Comparison of ENCODE assay signal across 20 cellular contexts in genomic region chr15:70060214-70061085, GRCh38. TPM values are rescaled to one million over a fixed set of nuclear protein-coding genes. Genes with fewer than 3 reads are reported as not detected.
DNase-seq lines count a peak whose midpoint lies in the region; ATAC-seq and TF ChIP-seq lines count a peak whose summit lies in the region.
"Had no signal": no experiment of that assay in that cellular context is flagged by ENCODE, and none has a peak within 500 bp of the region (broad histone marks: within the 10 kb centered on the region; RNA-seq: fewer than 3 reads in every experiment).

No MANE protein-coding gene starts in this region.

- no peak overlapping the region for H3K27ac ChIP-seq in sigmoid colon
- H3K27ac ChIP-seq: 22Rv1 had no signal

- H3K4me3 Mint-ChIP-seq in WTC11: no peak overlapping the region
- H3K4me3 Mint-ChIP-seq: H9 had no signal

- no peaks in the 10 kb centered on the region for H3K9me3 ChIP-seq in sigmoid colon

- H3K9me3 Mint-ChIP-seq in WTC11: no peaks in the 10 kb centered on the region
- H3K9me3 Mint-ChIP-seq: H9 had no signal

- no peaks in the 10 kb centered on the region for H3K27me3 Mint-ChIP-seq in WTC11 (ENCODE audit: low read depth)

- CTCF ChIA-PET in WTC11 (lab: Charles Lee): no interaction called here

- peaks cover 48 to 83% (median 63%) of the 10 kb centered on the region in 4 donors for H3K36me3 ChIP-seq in sigmoid colon

- WGBS in sigmoid colon, 2 donors: 94 to 95% methylated on average over 28 of the region's 28 CpGs

- H3K4me1 ChIP-seq in sigmoid colon: peaks cover 0 to 54% (median 44%) of the 10 kb centered on the region in 4 donors

- H3K36me3 Mint-ChIP-seq in WTC11: peaks cover 40% of the 10 kb centered on the region

- H3K27ac Mint-ChIP-seq in WTC11: peak overlapping the region; percentile 41; the same call in 1 of the 2 replicates

- no peak overlapping the region for H3K4me3 ChIP-seq in sigmoid colon
- H3K4me3 ChIP-seq: GM12878 had no signal

- no peak for ATAC-seq in WTC11
- ATAC-seq: GM12878, HepG2 had no signal

- no peak for TF ChIP-seq POLR2A in sigmoid colon (IDR thresholded peaks at IDR 0.05)

- intact Hi-C loops in sigmoid colon (cut with DNase I): loop anchor here (5.0 kb wide), 1 partner anchor 38 kb away; no protein-coding TSS in a partner anchor

- POLR2A ChIA-PET in WTC11 (lab: Charles Lee): no interaction called here

- no peak for TF ChIP-seq EP300 in sigmoid colon (IDR thresholded peaks at IDR 0.05)

- no peaks in the 10 kb centered on the region for H3K27me3 ChIP-seq in sigmoid colon

- no peak for TF ChIP-seq CTCF in WTC11 (IDR thresholded peaks at IDR 0.05)
- TF ChIP-seq CTCF in sigmoid colon (IDR thresholded peaks at IDR 0.05): no peak

- peak; percentile 65 for DNase-seq in NCI-H82 (lab: John Stamatoyannopoulos, UW)
- DNase-seq in NCI-H82 treated with DMSO at 0.1 percent for 48 hours (lab: John Stamatoyannopoulos, UW; ENCODE audit: unreplicated experiment): no peak
- peak; percentile 2 for DNase-seq in WTC11 (ENCODE audit: low spot score)
- DNase-seq in mesenteric fat pad (ENCODE audit: low spot score): peak; percentile 64
- DNase-seq in sigmoid colon: peak; percentile 56
- DNase-seq in stimulated activated CD4-positive, alpha-beta T cell treated with anti-CD3 and anti-CD28 coated beads, Interleukin-4, amount 100 ng/mL, for 24 hours: no peak
- no peak for DNase-seq in iPS-NIHi11 (ENCODE audit: low spot score)
- DNase-seq in NCI-H187 treated with DMSO at 0.1 percent for 48 hours (lab: John Stamatoyannopoulos, UW): no peak
- DNase-seq: C1 segment of cervical spinal cord, DMS79, H9, Karpas-422, MM.1S, NCI-H1105 treated with DMSO at 0.1 percent for 48 hours, NCI-H1930, NCI-H2171, SIG-M5 had no signal

- H3K4me1 Mint-ChIP-seq in WTC11: peaks cover 5% of the 10 kb centered on the region; the same call in 1 of the 2 replicates

TF ChIP-seq in WTC11, 78 proteins besides CTCF, POLR2A, EP300 and RAD21:
- TF ChIP-seq, protein P1, sequence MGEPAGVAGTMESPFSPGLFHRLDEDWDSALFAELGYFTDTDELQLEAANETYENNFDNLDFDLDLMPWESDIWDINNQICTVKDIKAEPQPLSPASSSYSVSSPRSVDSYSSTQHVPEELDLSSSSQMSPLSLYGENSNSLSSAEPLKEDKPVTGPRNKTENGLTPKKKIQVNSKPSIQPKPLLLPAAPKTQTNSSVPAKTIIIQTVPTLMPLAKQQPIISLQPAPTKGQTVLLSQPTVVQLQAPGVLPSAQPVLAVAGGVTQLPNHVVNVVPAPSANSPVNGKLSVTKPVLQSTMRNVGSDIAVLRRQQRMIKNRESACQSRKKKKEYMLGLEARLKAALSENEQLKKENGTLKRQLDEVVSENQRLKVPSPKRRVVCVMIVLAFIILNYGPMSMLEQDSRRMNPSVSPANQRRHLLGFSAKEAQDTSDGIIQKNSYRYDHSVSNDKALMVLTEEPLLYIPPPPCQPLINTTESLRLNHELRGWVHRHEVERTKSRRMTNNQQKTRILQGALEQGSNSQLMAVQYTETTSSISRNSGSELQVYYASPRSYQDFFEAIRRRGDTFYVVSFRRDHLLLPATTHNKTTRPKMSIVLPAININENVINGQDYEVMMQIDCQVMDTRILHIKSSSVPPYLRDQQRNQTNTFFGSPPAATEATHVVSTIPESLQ (CRISPR knock-in tag; IDR thresholded peaks at IDR 0.05): no peak
- TF ChIP-seq ZNF671 (CRISPR knock-in tag; IDR thresholded peaks at IDR 0.05) (no peak), SMAD3 (CRISPR knock-in tag; IDR thresholded peaks at IDR 0.05; ENCODE audit: borderline replicate concordance) (no peak), MXD4 (CRISPR knock-in tag; IDR thresholded peaks at IDR 0.05; ENCODE audit: borderline replicate concordance) (no peak), TP53 (CRISPR knock-in tag; IDR thresholded peaks at IDR 0.05) (no peak)
TF ChIP-seq in WTC11: peak in this region for 0.

RNA-seq across cellular contexts. Expression of gene TLE3, which starts 37.3 kb away (rescaled TPM):
- total RNA-seq in WTC11 (2021) (66.8 to 78.7 TPM (median 68.0 TPM) in 3 replicates), mesenteric fat pad (52.5 TPM), sigmoid colon (10 to 100 TPM; 49.5 to 82.0 (median 58.8) TPM)
- polyA plus RNA-seq in sigmoid colon: 10 to 100 TPM; 16.8 to 39.3 (median 21.0) TPM

Comparison
In these comparisons a context has a peak if more than half of its experiments do, and no peak if none do; other contexts are left out.
1. DNase-seq: peak in NCI-H82 (single experiment), WTC11 (single experiment), mesenteric fat pad (single experiment) and sigmoid colon (single experiment); none in NCI-H82 treated with DMSO at 0.1 percent for 48 hours (single experiment), stimulated activated CD4-positive, alpha-beta T cell treated with anti-CD3 and anti-CD28 coated beads, Interleukin-4, amount 100 ng/mL, for 24 hours (single experiment), iPS-NIHi11 (single experiment) and NCI-H187 treated with DMSO at 0.1 percent for 48 hours (single experiment).